ENCODE assay signal across 26 cellular contexts in the genomic region with DNA sequence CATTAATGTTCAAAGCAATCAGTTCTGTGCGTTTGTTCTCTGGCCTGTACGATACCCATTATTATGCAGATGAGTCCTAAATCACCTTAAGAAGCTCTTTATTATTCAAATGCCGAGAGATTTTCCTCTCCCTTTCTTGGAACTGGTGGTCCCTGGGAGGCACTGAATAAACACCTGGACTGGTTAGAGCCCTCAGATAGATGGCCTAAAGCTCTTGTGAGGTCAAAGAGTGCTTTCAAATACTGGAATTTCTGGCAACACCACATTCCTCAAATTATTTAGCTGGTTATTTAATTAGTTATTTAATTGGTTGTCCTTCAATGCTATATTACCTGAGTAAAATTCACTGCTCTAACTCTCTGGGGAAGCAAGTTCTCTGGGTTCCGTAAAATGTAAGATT. TPM values are rescaled to one million over a fixed set of nuclear protein-coding genes. Genes with fewer than 3 reads are reported as not detected.
DNase-seq lines count a peak whose midpoint lies in the region; ATAC-seq and TF ChIP-seq lines count a peak whose summit lies in the region.
"Had no signal": no experiment of that assay in that cellular context is flagged by ENCODE, and none has a peak within 500 bp of the region (broad histone marks: within the 10 kb centered on the region; RNA-seq: fewer than 3 reads in every experiment).

No MANE protein-coding gene starts in this region.

- DNase-seq in DMS153 treated with DMSO at 0.1 percent for 48 hours (lab: John Stamatoyannopoulos, UW; ENCODE audit: unreplicated experiment) (peak; percentile 51), DMS153 (lab: John Stamatoyannopoulos, UW) (no peak), epithelial cell of proximal tubule (ENCODE audit: low read depth) (no peak), lower lobe of right lung (no peak), NCI-H774 (lab: John Stamatoyannopoulos, UW) (no peak), GOT3 (lab: John Stamatoyannopoulos, UW) (no peak)
- DNase-seq in activated effector memory CD4-positive, alpha-beta T cell treated with anti-CD3 and anti-CD28 coated beads, Interleukin-2, amount 50 U/mL, for 16 hours, result no peak
- DNase-seq: 8988T; activated CD8-positive, alpha-beta memory T cell treated with anti-CD3 and anti-CD28 coated beads, Interleukin-2, amount 50 U/mL, for 4 hours; activated gamma-delta T cell; AML-193; hippocampal formation; KBM-7; MV-4-11; NCI-H1694 treated with DMSO at 0.1 percent for 48 hours; NCI-H2227 treated with DMSO at 0.1 percent for 48 hours; stimulated activated naive CD4-positive, alpha-beta T cell; T-helper 2 cell; tibial artery; WERI-Rb-1 had no signal

- H3K4me1 ChIP-seq in lower lobe of right lung, result peaks cover 6% of the 10 kb centered on the region
- H3K4me1 ChIP-seq: tibial artery had no signal

- intact Hi-C loops in lower lobe of right lung (cut with DNase I), result no loop called here

- ATAC-seq in lower lobe of right lung (no peak), SK-N-SH treated with all-trans-retinoic acid at 6 μM for 48 hours (no peak)
- ATAC-seq: left lobe of liver had no signal

- no peak for TF ChIP-seq CTCF in epithelial cell of proximal tubule (conservative IDR thresholded peaks at IDR 0.05; ENCODE audit: low read depth, low read length)
- no peak for TF ChIP-seq CTCF in lower lobe of right lung (IDR thresholded peaks at IDR 0.05)

- no peaks in the 10 kb centered on the region for H3K36me3 ChIP-seq in lower lobe of right lung
- H3K36me3 ChIP-seq: neutrophil, tibial artery, WERI-Rb-1 had no signal

- H3K27ac ChIP-seq in lower lobe of right lung, result peak overlapping the region; percentile 78
- H3K27ac ChIP-seq: coronary artery, neutrophil, skin epidermis, tibial artery, WERI-Rb-1 had no signal

- peak overlapping the region; percentile 52 for H3K4me3 ChIP-seq in epithelial cell of proximal tubule (ENCODE audit: low read depth, low read length)
- H3K4me3 ChIP-seq in lower lobe of right lung, result peak overlapping the region; percentile 37
- H3K4me3 ChIP-seq: coronary artery, skin epidermis, tibial artery had no signal

- H3K9me3 ChIP-seq in lower lobe of right lung, result no peaks in the 10 kb centered on the region
- H3K9me3 ChIP-seq: neutrophil, tibial artery had no signal

- no peaks in the 10 kb centered on the region for H3K27me3 ChIP-seq in lower lobe of right lung (ENCODE audit: low read depth)
- H3K27me3 ChIP-seq: neutrophil, tibial artery had no signal

TF ChIP-seq in SK-N-SH treated with all-trans-retinoic acid at 6 μM for 48 hours, 23 proteins besides CTCF, POLR2A, EP300 and RAD21:
- TF ChIP-seq TCF4 (CRISPR knock-in tag; IDR thresholded peaks at IDR 0.05; ENCODE audit: borderline replicate concordance) (no peak), BACH2 (CRISPR knock-in tag; IDR thresholded peaks at IDR 0.05; ENCODE audit: borderline replicate concordance) (no peak), ARNTL (CRISPR knock-in tag; IDR thresholded peaks at IDR 0.05; ENCODE audit: borderline replicate concordance, low read depth) (no peak), PPARA (CRISPR knock-in tag; IDR thresholded peaks at IDR 0.05; ENCODE audit: borderline replicate concordance) (no peak), ZC3H10 (CRISPR knock-in tag; IDR thresholded peaks at IDR 0.05) (no peak)
- TF ChIP-seq, protein P1, sequence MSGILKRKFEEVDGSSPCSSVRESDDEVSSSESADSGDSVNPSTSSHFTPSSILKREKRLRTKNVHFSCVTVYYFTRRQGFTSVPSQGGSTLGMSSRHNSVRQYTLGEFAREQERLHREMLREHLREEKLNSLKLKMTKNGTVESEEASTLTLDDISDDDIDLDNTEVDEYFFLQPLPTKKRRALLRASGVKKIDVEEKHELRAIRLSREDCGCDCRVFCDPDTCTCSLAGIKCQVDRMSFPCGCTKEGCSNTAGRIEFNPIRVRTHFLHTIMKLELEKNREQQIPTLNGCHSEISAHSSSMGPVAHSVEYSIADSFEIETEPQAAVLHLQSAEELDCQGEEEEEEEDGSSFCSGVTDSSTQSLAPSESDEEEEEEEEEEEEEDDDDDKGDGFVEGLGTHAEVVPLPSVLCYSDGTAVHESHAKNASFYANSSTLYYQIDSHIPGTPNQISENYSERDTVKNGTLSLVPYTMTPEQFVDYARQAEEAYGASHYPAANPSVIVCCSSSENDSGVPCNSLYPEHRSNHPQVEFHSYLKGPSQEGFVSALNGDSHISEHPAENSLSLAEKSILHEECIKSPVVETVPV (CRISPR knock-in tag; IDR thresholded peaks at IDR 0.05), result no peak

RNA-seq across cellular contexts. Expression of gene ARHGEF38, which starts 3.0 kb away (rescaled TPM):
- total RNA-seq in epithelial cell of proximal tubule, result 0.07 and 0.46 TPM in 2 replicates
- 20.6 TPM for total RNA-seq in lower lobe of right lung
- total RNA-seq: SK-MEL-5 had no signal

Comparison
In these comparisons a context has a peak if more than half of its experiments do, and no peak if none do; other contexts are left out.
1. RNA of gene ARHGEF38, which starts 3.0 kb away (total RNA-seq): 20.6 TPM in lower lobe of right lung (single experiment); 0.07 to 0.46 TPM in epithelial cell of proximal tubule; every median in the first group is over 10 times any median in the second.